14 cellular contexts compared by ENCODE assay signal in genomic region chr1:235557495-235557894, GRCh38. TPM values are rescaled to one million over a fixed set of nuclear protein-coding genes. Genes with fewer than 3 reads are reported as not detected.
DNase-seq lines count a peak whose midpoint lies in the region; ATAC-seq and TF ChIP-seq lines count a peak whose summit lies in the region.
"Had no signal": no experiment of that assay in that cellular context is flagged by ENCODE, and none has a peak within 500 bp of the region (broad histone marks: within the 10 kb centered on the region; RNA-seq: fewer than 3 reads in every experiment).

No MANE protein-coding gene starts in this region.

- H2AFZ ChIP-seq in osteoblast (ENCODE audit: low read length) = no peak overlapping the region

- H3K4me1 Mint-ChIP-seq in activated CD4-positive, alpha-beta memory T cell treated with anti-CD3 and anti-CD28 coated beads, Interleukin-2, amount 10 ng/mL, durations not matched to agents 7 days and 5 days = no peaks in the 10 kb centered on the region

- H3K4me3 Mint-ChIP-seq in activated CD4-positive, alpha-beta memory T cell treated with anti-CD3 and anti-CD28 coated beads, Interleukin-2, amount 10 ng/mL, durations not matched to agents 7 days and 5 days = no peak overlapping the region
- H3K4me3 Mint-ChIP-seq: stimulated activated naive CD8-positive, alpha-beta T cell treated with anti-CD3 and anti-CD28 coated beads, Interleukin-15, Interleukin-2, amounts not matched to agents 100 ng/mL and 50 ng/mL, for 24 hours had no signal

- H3K4me3 ChIP-seq in HFF-Myc (replicated peaks; ENCODE audit: low read depth, low read length) (no peak overlapping the region), osteoblast (ENCODE audit: insufficient read depth, low read length) (no peak overlapping the region)

- CTCF ChIA-PET in activated CD4-positive, alpha-beta memory T cell treated with anti-CD3 and anti-CD28 coated beads, Interleukin-2, amount 10 ng/mL, durations not matched to agents 7 days and 5 days (lab: Charles Lee) = interaction anchor here (0.9 to 1.6 kb wide), 5 partner anchors 10 to 414 kb away, joined by 3 read pairs; no protein-coding TSS in a partner anchor

- no peak overlapping the region for H3K27ac Mint-ChIP-seq in activated CD4-positive, alpha-beta memory T cell treated with anti-CD3 and anti-CD28 coated beads, Interleukin-2, amount 10 ng/mL, durations not matched to agents 7 days and 5 days
- H3K27ac Mint-ChIP-seq: stimulated activated naive CD8-positive, alpha-beta T cell treated with anti-CD3 and anti-CD28 coated beads, Interleukin-15, Interleukin-2, amounts not matched to agents 100 ng/mL and 50 ng/mL, for 24 hours had no signal

- H4K20me1 ChIP-seq in osteoblast (ENCODE audit: insufficient read depth, low read length) = no peaks in the 10 kb centered on the region

- H3K9me3 Mint-ChIP-seq in activated CD4-positive, alpha-beta memory T cell treated with anti-CD3 and anti-CD28 coated beads, Interleukin-2, amount 10 ng/mL, durations not matched to agents 7 days and 5 days = no peaks in the 10 kb centered on the region
- H3K9me3 Mint-ChIP-seq: stimulated activated naive CD8-positive, alpha-beta T cell treated with anti-CD3 and anti-CD28 coated beads, Interleukin-15, Interleukin-2, amounts not matched to agents 100 ng/mL and 50 ng/mL, for 24 hours had no signal

- H3K9me3 ChIP-seq in osteoblast (ENCODE audit: low read depth, low read length) = no peaks in the 10 kb centered on the region

- intact Hi-C loops in cardiac septum (cut with DNase I) = no loop called here

- ATAC-seq in activated CD4-positive, CD25-positive, alpha-beta regulatory T cell treated with anti-CD3 and anti-CD28 coated beads, Interleukin-2, amount 50 U/mL, for 24 hours = no peak

- peak; percentile 33 for DNase-seq in activated CD4-positive, CD25-positive, alpha-beta regulatory T cell treated with anti-CD3 and anti-CD28 coated beads, Interleukin-2, amount 50 U/mL, for 72 hours
- DNase-seq in HFF-Myc (ENCODE audit: extremely low read depth, low read depth) = no peak
- peak; percentile 33 for DNase-seq in activated CD4-positive, alpha-beta memory T cell treated with anti-CD3 and anti-CD28 coated beads, Interleukin-2, amount 10 ng/mL, durations not matched to agents 7 days and 5 days
- no peak for DNase-seq in osteoblast (ENCODE audit: insufficient read length, low spot score, missing footprints)
- no peak for DNase-seq in mucosa of gallbladder (ENCODE audit: low spot score)
- no peak for DNase-seq in cardiac septum (ENCODE audit: low spot score)
- DNase-seq in NCI-H1092 (lab: John Stamatoyannopoulos, UW) = no peak
- DNase-seq: activated CD8-positive, alpha-beta memory T cell treated with anti-CD3 and anti-CD28 coated beads, Interleukin-2, amount 50 U/mL, for 4 hours; islet precursor cell; MV-4-11; NCI-H524; SW 1271 had no signal

- POLR2A ChIA-PET in activated CD4-positive, alpha-beta memory T cell treated with anti-CD3 and anti-CD28 coated beads, Interleukin-2, amount 10 ng/mL, durations not matched to agents 7 days and 5 days (lab: Charles Lee) = no interaction called here

- no peaks in the 10 kb centered on the region for H3K4me1 ChIP-seq in osteoblast (ENCODE audit: insufficient read depth, low read length)

- no peaks in the 10 kb centered on the region for H3K36me3 ChIP-seq in osteoblast (ENCODE audit: insufficient read depth, low read length)

- H3K27ac ChIP-seq in osteoblast (ENCODE audit: low read depth, low read length) = no peak overlapping the region

- no peaks in the 10 kb centered on the region for H3K79me2 ChIP-seq in osteoblast (ENCODE audit: insufficient read depth, low read length)

- no peaks in the 10 kb centered on the region for H3K27me3 Mint-ChIP-seq in activated CD4-positive, alpha-beta memory T cell treated with anti-CD3 and anti-CD28 coated beads, Interleukin-2, amount 10 ng/mL, durations not matched to agents 7 days and 5 days
- H3K27me3 Mint-ChIP-seq: stimulated activated naive CD8-positive, alpha-beta T cell treated with anti-CD3 and anti-CD28 coated beads, Interleukin-15, Interleukin-2, amounts not matched to agents 100 ng/mL and 50 ng/mL, for 24 hours had no signal

- H3K36me3 Mint-ChIP-seq in activated CD4-positive, alpha-beta memory T cell treated with anti-CD3 and anti-CD28 coated beads, Interleukin-2, amount 10 ng/mL, durations not matched to agents 7 days and 5 days (ENCODE audit: low read depth) = no peaks in the 10 kb centered on the region

- no peaks in the 10 kb centered on the region for H3K27me3 ChIP-seq in osteoblast (ENCODE audit: insufficient read depth, low read length)

- no peak overlapping the region for H3K4me2 ChIP-seq in osteoblast (ENCODE audit: insufficient read depth, low read length)

- TF ChIP-seq CTCF in HFF-Myc (IDR thresholded peaks at IDR 0.05; ENCODE audit: low read depth, low read length, missing control alignments) (peak; percentile 24), osteoblast (IDR thresholded peaks at IDR 0.05; ENCODE audit: extremely low read depth, low read depth, low read length) (peak; percentile 31)

RNA-seq across cellular contexts. Expression of gene B3GALNT2, which starts 53.2 kb away (rescaled TPM):
- 10 to 100 TPM; 14.0 to 14.2 TPM for total RNA-seq in activated CD4-positive, alpha-beta memory T cell treated with anti-CD3 and anti-CD28 coated beads, Interleukin-2, amount 10 ng/mL, durations not matched to agents 7 days and 5 days
- total RNA-seq in osteoblast = 28.9 and 34.7 TPM in 2 replicates
- total RNA-seq in mucosa of gallbladder = 30.3 TPM
- total RNA-seq in cardiac septum = 21.1 TPM

Comparison
In these comparisons a context has a peak if more than half of its experiments do, and no peak if none do; other contexts are left out.
1. DNase-seq: peak in activated CD4-positive, CD25-positive, alpha-beta regulatory T cell treated with anti-CD3 and anti-CD28 coated beads, Interleukin-2, amount 50 U/mL, for 72 hours (single experiment) and activated CD4-positive, alpha-beta memory T cell treated with anti-CD3 and anti-CD28 coated beads, Interleukin-2, amount 10 ng/mL, durations not matched to agents 7 days and 5 days (single experiment); none in HFF-Myc (single experiment), osteoblast (single experiment), mucosa of gallbladder (single experiment), cardiac septum (single experiment) and NCI-H1092 (single experiment).